Comparison of ENCODE assay signal across 9 cellular contexts in the genomic region with DNA sequence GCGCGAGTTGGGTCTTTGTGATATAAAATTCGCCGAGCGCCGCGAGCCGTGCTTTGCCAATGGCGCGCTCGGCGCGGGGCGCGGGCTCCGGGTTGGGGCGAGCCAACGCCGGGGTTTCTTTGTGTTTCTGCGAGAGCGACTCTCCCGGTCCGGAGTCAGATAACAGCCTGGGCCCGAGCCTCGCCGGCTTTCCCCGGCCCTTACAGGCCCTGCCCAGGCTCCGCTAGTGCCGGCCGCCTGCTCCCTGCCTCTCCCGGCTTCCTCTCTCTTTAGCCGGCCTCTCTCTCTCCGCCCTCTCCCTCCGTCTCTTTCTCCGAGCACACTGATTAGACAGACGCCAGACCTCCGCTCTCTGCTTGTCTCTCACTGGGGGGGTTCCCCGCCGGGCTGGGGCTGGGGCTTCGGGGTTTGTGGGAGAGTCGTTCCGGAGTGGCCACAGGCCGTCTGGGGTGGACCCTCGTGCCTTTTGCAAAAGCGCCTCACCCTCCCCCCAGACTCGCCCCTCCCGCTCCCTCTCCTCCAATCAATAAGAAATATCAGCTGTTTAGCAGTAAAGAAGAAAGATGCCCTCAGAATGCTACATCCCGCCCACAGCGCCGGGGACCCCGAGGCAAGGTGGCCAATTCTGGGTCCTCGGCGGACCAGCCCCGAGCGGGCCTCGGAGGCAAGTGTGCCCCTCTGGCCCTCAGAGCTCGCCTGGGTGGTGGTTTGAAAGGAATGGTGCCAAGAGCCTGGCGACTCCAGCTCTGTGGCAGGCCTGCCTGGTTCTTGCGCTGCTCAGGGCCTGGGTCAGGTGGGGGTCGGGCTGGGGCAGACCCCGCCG. TPM values are rescaled to one million over a fixed set of nuclear protein-coding genes. Genes with fewer than 3 reads are reported as not detected.
A peak's percentile ranks its signal among the peaks of the same experiment; 100 is the strongest.
DNase-seq lines count a peak whose midpoint lies in the region; ATAC-seq and TF ChIP-seq lines count a peak whose summit lies in the region.
"Had no signal": no experiment of that assay in that cellular context is flagged by ENCODE, and none has a peak within 500 bp of the region (broad histone marks: within the 10 kb centered on the region; RNA-seq: fewer than 3 reads in every experiment).

No MANE protein-coding gene starts in this region.

- peak overlapping the region; percentile 99 for H3K27ac Mint-ChIP-seq in nephron progenitor cell

- peaks cover 44% of the 10 kb centered on the region for H3K4me1 Mint-ChIP-seq in nephron progenitor cell

- ATAC-seq in esophagus mucosa (peak; percentile 46), HG02759 (IDR thresholded peaks at IDR 0.05; ENCODE audit: unreplicated experiment) (no peak)

- H3K9me3 ChIP-seq in SJCRH30 (replicated peaks): no peaks in the 10 kb centered on the region

- peaks cover 22% of the 10 kb centered on the region for H3K4me1 ChIP-seq in SJCRH30

- peaks cover 48% of the 10 kb centered on the region for H3K36me3 ChIP-seq in SJCRH30

- peak overlapping the region; percentile 95 for H3K27ac ChIP-seq in SJCRH30

- H3K27me3 ChIP-seq in SJCRH30: no peaks in the 10 kb centered on the region

- H3K4me3 Mint-ChIP-seq in nephron progenitor cell: peak overlapping the region; percentile 97

- no peak for TF ChIP-seq CTCF in nephron progenitor cell (IDR thresholded peaks at IDR 0.05)

- peak; percentile 18 to 58 for DNase-seq in NCI-H524 (lab: John Stamatoyannopoulos, UW)
- no peak for DNase-seq in NCI-H524 treated with DMSO at 0.1 percent for 48 hours (lab: John Stamatoyannopoulos, UW)
- DNase-seq in SJCRH30: peak; percentile 50 to 62
- DNase-seq in nephron progenitor cell: no peak
- no peak for DNase-seq in globus pallidus (ENCODE audit: low spot score)
- DNase-seq in activated gamma-delta T cell treated with Interleukin-2 at 50 U/mL for 16 hours: no peak

- H3K9me3 Mint-ChIP-seq in nephron progenitor cell: no peaks in the 10 kb centered on the region

- H3K27me3 Mint-ChIP-seq in nephron progenitor cell (ENCODE audit: low read depth, poor library complexity): peaks cover 34% of the 10 kb centered on the region

- H3K4me3 ChIP-seq in SJCRH30: peak overlapping the region; percentile 77

- peaks cover 69% of the 10 kb centered on the region for H3K36me3 Mint-ChIP-seq in nephron progenitor cell (ENCODE audit: low read depth)

RNA-seq across cellular contexts. Expression of gene NR2F2, which starts 2.9 kb away (rescaled TPM):
- total RNA-seq in SJCRH30 (2014; rRNA removed; shearing (Covaris generic)): 24.5 and 24.9 TPM in 2 replicates
- 6.9 TPM for total RNA-seq in esophagus mucosa
- total RNA-seq: activated CD8-positive, alpha-beta memory T cell treated with anti-CD3 and anti-CD28 coated beads for 36 hours had no signal

Comparison
In these comparisons a context has a peak if more than half of its experiments do, and no peak if none do; other contexts are left out.
1. DNase-seq: peak in NCI-H524 (2 of 2) and SJCRH30 (2 of 2); none in NCI-H524 treated with DMSO at 0.1 percent for 48 hours (single experiment), nephron progenitor cell (single experiment), globus pallidus (single experiment) and activated gamma-delta T cell treated with Interleukin-2 at 50 U/mL for 16 hours (single experiment).